In genomic region chr3:23202921-23203650, GRCh38 we compare ENCODE assay signal across 8 cellular contexts. TPM values are rescaled to one million over a fixed set of nuclear protein-coding genes. Genes with fewer than 3 reads are reported as not detected.
A peak's percentile ranks its signal among the peaks of the same experiment; 100 is the strongest.
DNase-seq lines count a peak whose midpoint lies in the region; ATAC-seq and TF ChIP-seq lines count a peak whose summit lies in the region.

Gene UBE2E2 (plus strand): TSS chr3:23203327.

- H3K4me1 Mint-ChIP-seq in T-helper 1 cell treated with Interleukin-12 subunit alpha and Interleukin-12 subunit beta and Interleukin-4 antibody, amounts not matched to agents 30 μg/mL and 1 μg/mL, for 36 hours (ENCODE audit: low read depth) = peaks cover 11% of the 10 kb centered on the region

- H3K27me3 Mint-ChIP-seq in T-helper 1 cell treated with Interleukin-12 subunit alpha and Interleukin-12 subunit beta and Interleukin-4 antibody, amounts not matched to agents 30 μg/mL and 1 μg/mL, for 36 hours (ENCODE audit: low read depth) = peaks cover 51% of the 10 kb centered on the region

- H3K27ac Mint-ChIP-seq in T-helper 1 cell treated with Interleukin-12 subunit alpha and Interleukin-12 subunit beta and Interleukin-4 antibody, amounts not matched to agents 30 μg/mL and 1 μg/mL, for 36 hours = peak within 1 kb of the TSS; percentile 67

- H3K9me3 ChIP-seq in sigmoid colon = no peaks in the 10 kb centered on the region

- H3K4me1 ChIP-seq in KMS-11 (ENCODE audit: low read depth, poor library complexity, severe bottlenecking) (peaks cover 38% of the 10 kb centered on the region), sigmoid colon (peaks cover 0 to 45% (median 27%) of the 10 kb centered on the region in 4 donors)

- peak; percentile 68 for ATAC-seq in GM21825 (IDR thresholded peaks at IDR 0.05; ENCODE audit: unreplicated experiment)

- peaks cover 41% of the 10 kb centered on the region for H3K79me2 ChIP-seq in KMS-11 (ENCODE audit: insufficient read depth, low read depth)

- CTCF ChIA-PET in GM10248 (lab: Yijun Ruan, JAX) = interaction anchor here (1.0 to 1.8 kb wide), 3 partner anchors 16 to 96 kb away, joined by 3 to 4 read pairs (median 3); no protein-coding TSS in a partner anchor

- H3K27me3 ChIP-seq in KMS-11 (ENCODE audit: insufficient read depth, low read depth) (no peaks in the 10 kb centered on the region), brain microvascular endothelial cell (replicated peaks) (no peaks in the 10 kb centered on the region), sigmoid colon (no peaks in the 10 kb centered on the region)

- no peak within 1 kb of the TSS for H3K4me3 ChIP-seq in KMS-11 (IDR thresholded peaks at IDR 0.05; ENCODE audit: insufficient read depth, low read depth, low read length)
- peak within 1 kb of the TSS; percentile 87 for H3K4me3 ChIP-seq in brain microvascular endothelial cell (ENCODE audit: low read depth, low read length)
- H3K4me3 ChIP-seq in iPS-11a (ENCODE audit: low read depth, low read length) = peak within 1 kb of the TSS; percentile 89
- H3K4me3 ChIP-seq in sigmoid colon = peak within 1 kb of the TSS; percentile 67 to 99 (median 90)

- DNase-seq in GM10248 (ENCODE audit: extremely low spot score) (peak; percentile 92), brain microvascular endothelial cell (peak; percentile 51), sigmoid colon (peak; percentile 86), SHP77 treated with DMSO at 0.1 percent for 48 hours (lab: John Stamatoyannopoulos, UW) (no peak)

- WGBS in sigmoid colon, 2 donors = 1% methylated on average over 99 of the region's 99 CpGs

- H2AFZ ChIP-seq in KMS-11 (ENCODE audit: low read depth) = peak within 1 kb of the TSS; percentile 57

- peak within 1 kb of the TSS; percentile 96 for H3K4me2 ChIP-seq in KMS-11

- H3K4me3 Mint-ChIP-seq in T-helper 1 cell treated with Interleukin-12 subunit alpha and Interleukin-12 subunit beta and Interleukin-4 antibody, amounts not matched to agents 30 μg/mL and 1 μg/mL, for 36 hours = peak within 1 kb of the TSS; percentile 90

- no peak for TF ChIP-seq POLR2A in sigmoid colon (IDR thresholded peaks at IDR 0.05)

- intact Hi-C loops in sigmoid colon (cut with DNase I) = loop anchor here (2.0 to 10.0 kb wide), 5 partner anchors 86 to 602 kb away; partner anchors contain the start of gene UBE2E1

- in situ Hi-C loops in brain microvascular endothelial cell (cut with HindIII; ENCODE audit: low pct_ligation_motif_present, low sequenced_read_pairs) = no loop called here

- H3K36me3 ChIP-seq in KMS-11 (ENCODE audit: insufficient read depth) (no peaks in the 10 kb centered on the region), brain microvascular endothelial cell (replicated peaks) (peaks cover 3% of the 10 kb centered on the region), sigmoid colon (no peaks in the 10 kb centered on the region)

- POLR2A ChIA-PET in GM10248 (lab: Yijun Ruan, JAX) = no interaction called here

- peak within 1 kb of the TSS; percentile 80 for H3K9ac ChIP-seq in KMS-11

- no peaks in the 10 kb centered on the region for H3K36me3 Mint-ChIP-seq in T-helper 1 cell treated with Interleukin-12 subunit alpha and Interleukin-12 subunit beta and Interleukin-4 antibody, amounts not matched to agents 30 μg/mL and 1 μg/mL, for 36 hours (ENCODE audit: low read depth)

- no peaks in the 10 kb centered on the region for H4K20me1 ChIP-seq in KMS-11 (ENCODE audit: insufficient read depth)

- TF ChIP-seq CTCF in GM10248 (IDR thresholded peaks at IDR 0.05; ENCODE audit: control extremely low read depth, extremely low read depth, low read depth, missing control alignments) (no peak), KMS-11 (conservative IDR thresholded peaks at IDR 0.05; ENCODE audit: low read depth, low read length) (no peak), brain microvascular endothelial cell (IDR thresholded peaks at IDR 0.05; ENCODE audit: low read depth, low read length, missing control alignments) (no peak), sigmoid colon (IDR thresholded peaks at IDR 0.05) (no peak)

- TF ChIP-seq EP300 in sigmoid colon (IDR thresholded peaks at IDR 0.05) = no peak

- peak within 1 kb of the TSS; percentile 45 for H3K27ac ChIP-seq in KMS-11
- H3K27ac ChIP-seq in brain microvascular endothelial cell = peak within 1 kb of the TSS; percentile 81
- H3K27ac ChIP-seq in sigmoid colon = peak within 1 kb of the TSS; percentile 80 to 93 (median 86)

- H3K9me3 Mint-ChIP-seq in T-helper 1 cell treated with Interleukin-12 subunit alpha and Interleukin-12 subunit beta and Interleukin-4 antibody, amounts not matched to agents 30 μg/mL and 1 μg/mL, for 36 hours = no peaks in the 10 kb centered on the region

RNA-seq across cellular contexts. Expression of gene UBE2E2, which starts in this region (rescaled TPM):
- 100 to 1,000 TPM in 1 of 4 donors, 10 to 100 TPM in 3; 34.6 to 135 (median 48.8) TPM for total RNA-seq in sigmoid colon
- polyA plus RNA-seq in sigmoid colon = 10 to 100 TPM in 2 of 3 donors, 1 to 10 TPM in 1; 3.7 to 17.4 (median 10.7) TPM
